Comparison of ENCODE assay signal across 13 cellular contexts in genomic region chr1:98001764-98002163, GRCh38.
DNase-seq lines count a peak whose midpoint lies in the region; ATAC-seq and TF ChIP-seq lines count a peak whose summit lies in the region.
"Had no signal": no experiment of that assay in that cellular context is flagged by ENCODE, and none has a peak within 500 bp of the region (broad histone marks: within the 10 kb centered on the region; RNA-seq: fewer than 3 reads in every experiment).

No MANE protein-coding gene starts in this region.

- peaks cover 16% of the 10 kb centered on the region for H3K79me2 ChIP-seq in osteoblast (ENCODE audit: insufficient read depth, low read length)

- no peaks in the 10 kb centered on the region for H3K36me3 ChIP-seq in osteoblast (ENCODE audit: insufficient read depth, low read length)

- DNase-seq in DMS 273 (lab: John Stamatoyannopoulos, UW; ENCODE audit: unreplicated experiment) (peak; percentile 46), DMS 273 treated with DMSO at 0.1 percent for 48 hours (lab: John Stamatoyannopoulos, UW) (no peak), LoVo (ENCODE audit: low spot score) (peak; percentile 2), dermis blood vessel endothelial cell (peak; percentile 15), osteoblast (ENCODE audit: insufficient read length, low spot score, missing footprints) (no peak)
- DNase-seq: activated naive CD4-positive, alpha-beta T cell treated with anti-CD3 and anti-CD28 coated beads, Interleukin-2, amount 10 ng/mL, durations not matched to agents 7 days and 5 days; mucosa of descending colon; NCI-H2171 had no signal

- H3K4me3 ChIP-seq in osteoblast (ENCODE audit: insufficient read depth, low read length), result no peak overlapping the region
- H3K4me3 ChIP-seq: mucosa of descending colon had no signal

- H3K27me3 ChIP-seq in osteoblast (ENCODE audit: insufficient read depth, low read length), result no peaks in the 10 kb centered on the region

- ATAC-seq in GM21360 (IDR thresholded peaks at IDR 0.05; ENCODE audit: unreplicated experiment), result no peak
- no peak for ATAC-seq in esophagus mucosa
- no peak for ATAC-seq in HG03175 (IDR thresholded peaks at IDR 0.05; ENCODE audit: unreplicated experiment)
- ATAC-seq: mucosa of descending colon had no signal

- no peaks in the 10 kb centered on the region for H3K9me3 ChIP-seq in osteoblast (ENCODE audit: low read depth, low read length)
- H3K9me3 ChIP-seq: mucosa of descending colon had no signal

- no peak overlapping the region for H3K4me2 ChIP-seq in osteoblast (ENCODE audit: insufficient read depth, low read length)
- H3K4me2 ChIP-seq: KMS-11 had no signal

- H4K20me1 ChIP-seq in osteoblast (ENCODE audit: insufficient read depth, low read length), result no peaks in the 10 kb centered on the region

- no peak overlapping the region for H2AFZ ChIP-seq in osteoblast (ENCODE audit: low read length)

- no peak overlapping the region for H3K27ac ChIP-seq in osteoblast (ENCODE audit: low read depth, low read length)
- H3K27ac ChIP-seq: 22Rv1, KMS-11 had no signal

- H3K4me1 ChIP-seq in osteoblast (ENCODE audit: insufficient read depth, low read length), result peaks cover 48% of the 10 kb centered on the region

- TF ChIP-seq CTCF in osteoblast (IDR thresholded peaks at IDR 0.05; ENCODE audit: extremely low read depth, low read depth, low read length), result peak; percentile 55

Comparison
In these comparisons a context has a peak if more than half of its experiments do, and no peak if none do; other contexts are left out.
1. DNase-seq: peak in DMS 273 (single experiment), LoVo (single experiment) and dermis blood vessel endothelial cell (single experiment); none in DMS 273 treated with DMSO at 0.1 percent for 48 hours (single experiment) and osteoblast (single experiment).